8 cellular contexts compared by ENCODE assay signal in the genomic region with DNA sequence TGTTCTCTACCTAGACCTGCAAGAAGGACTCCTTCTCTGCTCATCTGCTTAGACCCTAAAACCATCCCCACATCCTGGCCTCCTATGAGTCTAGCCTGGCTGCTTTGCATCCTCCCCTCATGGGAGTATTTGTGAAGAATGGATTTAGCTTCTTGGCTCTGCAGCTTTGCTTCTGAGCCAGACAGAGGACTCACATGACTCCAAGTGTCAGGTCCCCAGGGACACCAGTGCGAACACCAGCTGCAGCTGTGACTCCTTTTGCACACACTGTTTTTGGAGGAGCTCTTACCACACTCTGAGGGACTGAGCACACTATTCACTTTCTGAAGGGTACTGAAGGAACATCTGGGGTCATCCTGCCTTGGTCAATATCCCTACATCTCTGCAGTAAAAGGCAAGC.
A peak's percentile ranks its signal among the peaks of the same experiment; 100 is the strongest.
DNase-seq lines count a peak whose midpoint lies in the region; ATAC-seq lines count a peak whose summit lies in the region.

No MANE protein-coding gene starts in this region.

- DNase-seq in GF-D8 (lab: John Stamatoyannopoulos, UW) = peak; percentile 46
- no peak for DNase-seq in T-helper 1 cell
- DNase-seq in COR-L47 (lab: John Stamatoyannopoulos, UW) = no peak
- DNase-seq in SIG-M5 (lab: John Stamatoyannopoulos, UW) = no peak

- H3K4me3 Mint-ChIP-seq in stimulated activated memory B cell treated with anti-CD40 and anti-IgM and Interleukin-4, amounts not matched to agents 10 μg/mL and 1 μg/mL and 100 μg/mL, for 72 hours = peak overlapping the region; percentile 61

- H3K36me3 Mint-ChIP-seq in stimulated activated memory B cell treated with anti-CD40 and anti-IgM and Interleukin-4, amounts not matched to agents 10 μg/mL and 1 μg/mL and 100 μg/mL, for 72 hours = no peaks in the 10 kb centered on the region

- no peaks in the 10 kb centered on the region for H3K9me3 Mint-ChIP-seq in stimulated activated memory B cell treated with anti-CD40 and anti-IgM and Interleukin-4, amounts not matched to agents 10 μg/mL and 1 μg/mL and 100 μg/mL, for 72 hours

- H3K27ac Mint-ChIP-seq in stimulated activated memory B cell treated with anti-CD40 and anti-IgM and Interleukin-4, amounts not matched to agents 10 μg/mL and 1 μg/mL and 100 μg/mL, for 72 hours = peak overlapping the region; percentile 90

- no peaks in the 10 kb centered on the region for H3K27me3 Mint-ChIP-seq in stimulated activated memory B cell treated with anti-CD40 and anti-IgM and Interleukin-4, amounts not matched to agents 10 μg/mL and 1 μg/mL and 100 μg/mL, for 72 hours

- peaks cover 72% of the 10 kb centered on the region for H3K4me1 Mint-ChIP-seq in stimulated activated memory B cell treated with anti-CD40 and anti-IgM and Interleukin-4, amounts not matched to agents 10 μg/mL and 1 μg/mL and 100 μg/mL, for 72 hours

- peak; percentile 79 for ATAC-seq in GM21360 (IDR thresholded peaks at IDR 0.05; ENCODE audit: unreplicated experiment)
- peak; percentile 86 for ATAC-seq in HG03521 (IDR thresholded peaks at IDR 0.05; ENCODE audit: unreplicated experiment)
- ATAC-seq in esophagus mucosa = peak; percentile 66
- peak; percentile 95 for ATAC-seq in stimulated activated memory B cell treated with anti-CD40 and anti-IgM and Interleukin-4, amounts not matched to agents 10 μg/mL and 1 μg/mL and 100 μg/mL, for 72 hours
